Comparison of ENCODE assay signal across 9 cellular contexts in genomic region chr4:122758033-122758432, GRCh38. TPM values are rescaled to one million over a fixed set of nuclear protein-coding genes. Genes with fewer than 3 reads are reported as not detected.
DNase-seq lines count a peak whose midpoint lies in the region; ATAC-seq and TF ChIP-seq lines count a peak whose summit lies in the region.
"Had no signal": no experiment of that assay in that cellular context is flagged by ENCODE, and none has a peak within 500 bp of the region (broad histone marks: within the 10 kb centered on the region; RNA-seq: fewer than 3 reads in every experiment).

No MANE protein-coding gene starts in this region.

- no peaks in the 10 kb centered on the region for H3K27me3 Mint-ChIP-seq in nephron progenitor cell (ENCODE audit: low read depth, poor library complexity)

- no peaks in the 10 kb centered on the region for H3K36me3 Mint-ChIP-seq in nephron progenitor cell (ENCODE audit: low read depth)

- no peak overlapping the region for H3K4me3 Mint-ChIP-seq in nephron progenitor cell

- no peaks in the 10 kb centered on the region for H3K27me3 ChIP-seq in BJ (ENCODE audit: control insufficient read depth, insufficient read depth, low read length)

- no peaks in the 10 kb centered on the region for H3K9me3 Mint-ChIP-seq in nephron progenitor cell

- TF ChIP-seq CTCF in BJ (IDR thresholded peaks at IDR 0.05; ENCODE audit: insufficient read depth, low read depth, low read length) (peak; percentile 59), nephron progenitor cell (IDR thresholded peaks at IDR 0.05) (peak; percentile 72)

- H3K4me1 Mint-ChIP-seq in nephron progenitor cell = peaks cover 6% of the 10 kb centered on the region

- intact Hi-C loops in posterior vena cava (cut with DNase I) = loop anchor here (5.0 to 10.0 kb wide), 2 partner anchors 154 to 167 kb away; partner anchors contain the start of gene NUDT6 (in 1 of the 2)

- no peak overlapping the region for H3K27ac Mint-ChIP-seq in nephron progenitor cell

- no peak overlapping the region for H3K4me3 ChIP-seq in BJ (ENCODE audit: low read depth, low read length)

- no peak for DNase-seq in BJ (ENCODE audit: low read depth)
- peak; percentile 18 for DNase-seq in NCI-H526 treated with DMSO at 0.1 percent for 48 hours (lab: John Stamatoyannopoulos, UW)
- peak; percentile 52 for DNase-seq in dedifferentiated amniotic fluid mesenchymal stem cell (ENCODE audit: extremely low spot score)
- no peak for DNase-seq in nephron progenitor cell
- no peak for DNase-seq in stimulated activated CD4-positive, alpha-beta T cell treated with anti-CD3 and anti-CD28 coated beads, Interleukin-15, amount 100 ng/mL, for 24 hours
- DNase-seq in posterior vena cava (ENCODE audit: low spot score) = no peak
- DNase-seq in 8988T = no peak
- DNase-seq: left cardiac atrium had no signal

- H3K36me3 ChIP-seq in BJ (ENCODE audit: control insufficient read depth, insufficient read depth, low read length) = no peaks in the 10 kb centered on the region

- ATAC-seq in GM18868 (IDR thresholded peaks at IDR 0.05; ENCODE audit: unreplicated experiment) = peak; percentile 63

- POLR2A ChIA-PET in BJ (lab: Charles Lee) = no interaction called here

- CTCF ChIA-PET in BJ (lab: Yijun Ruan, JAX) = interaction anchor here (0.5 to 7.2 kb wide), 27 partner anchors 8 to 273 kb away, joined by 3 to 54 read pairs (median 4); partner anchors contain the start of genes BBS12 and NUDT6

RNA-seq across cellular contexts. Expression of gene BBS12, which starts 25.5 kb away (rescaled TPM):
- 1.9 and 3.3 TPM in 2 replicates for polyA plus RNA-seq in BJ (2011; rRNA removed)
- 1.3 and 1.9 TPM in 2 replicates for polyA minus RNA-seq in BJ (2011; rRNA and poly(A)+ RNA removed)
- 1 to 10 TPM; 3.1 to 3.8 TPM for total RNA-seq in posterior vena cava

Comparison
In these comparisons a context has a peak if more than half of its experiments do, and no peak if none do; other contexts are left out.
1. DNase-seq: peak in NCI-H526 treated with DMSO at 0.1 percent for 48 hours (single experiment) and dedifferentiated amniotic fluid mesenchymal stem cell (single experiment); none in BJ (single experiment), nephron progenitor cell (single experiment), stimulated activated CD4-positive, alpha-beta T cell treated with anti-CD3 and anti-CD28 coated beads, Interleukin-15, amount 100 ng/mL, for 24 hours (single experiment), posterior vena cava (single experiment) and 8988T (single experiment).